8 cellular contexts compared by ENCODE assay signal in genomic region chr2:26846334-26846863, GRCh38. TPM values are rescaled to one million over a fixed set of nuclear protein-coding genes. Genes with fewer than 3 reads are reported as not detected.
A peak's percentile ranks its signal among the peaks of the same experiment; 100 is the strongest.
DNase-seq lines count a peak whose midpoint lies in the region; ATAC-seq and TF ChIP-seq lines count a peak whose summit lies in the region.

No MANE protein-coding gene starts in this region.

- peaks cover 38% of the 10 kb centered on the region for H3K4me1 ChIP-seq in lower lobe of right lung

- H3K36me3 ChIP-seq in lower lobe of right lung: no peaks in the 10 kb centered on the region

- intact Hi-C loops in lower lobe of right lung (cut with DNase I): loop anchor here (10.0 kb wide), 1 partner anchor 98 kb away; no protein-coding TSS in a partner anchor

- H3K27ac ChIP-seq in lower lobe of right lung: no peak overlapping the region

- peak; percentile 78 for TF ChIP-seq CTCF in lower lobe of right lung (IDR thresholded peaks at IDR 0.05)

- no peaks in the 10 kb centered on the region for H3K9me3 ChIP-seq in lower lobe of right lung

- H3K4me3 ChIP-seq in lower lobe of right lung: no peak overlapping the region

- peaks cover 86% of the 10 kb centered on the region for H3K27me3 ChIP-seq in lower lobe of right lung (ENCODE audit: low read depth)

- peak; percentile 83 to 85 for ATAC-seq in lower lobe of right lung
- no peak for ATAC-seq in GM18519 (IDR thresholded peaks at IDR 0.05; ENCODE audit: low FRiP score, unreplicated experiment)

- peak; percentile 82 for DNase-seq in CD1c-positive myeloid dendritic cell (ENCODE audit: extremely low spot score)
- peak; percentile 20 for DNase-seq in HS-27A (ENCODE audit: low read depth)
- DNase-seq in NCI-H748 treated with DMSO at 0.1 percent for 48 hours (lab: John Stamatoyannopoulos, UW): peak; percentile 86
- peak; percentile 55 for DNase-seq in activated CD4-positive, alpha-beta T cell treated with anti-CD3 and anti-CD28 coated beads, Interleukin-2, amount 50 U/mL, for 4 hours
- peak; percentile 89 for DNase-seq in ecto neural progenitor cell (ENCODE audit: low spot score)
- DNase-seq in lower lobe of right lung: peak; percentile 80
- DNase-seq in stimulated activated CD8-positive, alpha-beta memory T cell treated with anti-CD3 and anti-CD28 coated beads, Interleukin-12 subunit alpha, Interleukin-12 subunit beta, amount 100 ng/mL, for 1 hour (ENCODE audit: low read depth): peak; percentile 24

RNA-seq across cellular contexts. Expression of gene DPYSL5, which starts 1.5 kb away (rescaled TPM):
- not detected for total RNA-seq in lower lobe of right lung

Comparison
In these comparisons a context has a peak if more than half of its experiments do, and no peak if none do; other contexts are left out.
1. DNase-seq: peak in every context shown above with its lines; median percentile 89 in ecto neural progenitor cell; 86 in NCI-H748 treated with DMSO at 0.1 percent for 48 hours; 82 in CD1c-positive myeloid dendritic cell; 80 in lower lobe of right lung; 55 in activated CD4-positive, alpha-beta T cell treated with anti-CD3 and anti-CD28 coated beads, Interleukin-2, amount 50 U/mL, for 4 hours; 24 in stimulated activated CD8-positive, alpha-beta memory T cell treated with anti-CD3 and anti-CD28 coated beads, Interleukin-12 subunit alpha, Interleukin-12 subunit beta, amount 100 ng/mL, for 1 hour; 20 in HS-27A.